In genomic region chr1:236523704-236524141, GRCh38 we compare ENCODE assay signal across 8 cellular contexts. TPM values are rescaled to one million over a fixed set of nuclear protein-coding genes. Genes with fewer than 3 reads are reported as not detected.
DNase-seq lines count a peak whose midpoint lies in the region; ATAC-seq and TF ChIP-seq lines count a peak whose summit lies in the region.

Gene LGALS8 (plus strand): TSS chr1:236523982. CDS start chr1:236526071, 2,089 bp downstream.

- DNase-seq in SIG-M5 treated with dmso at 0.1 percent for 504 hours (lab: John Stamatoyannopoulos, UW; ENCODE audit: unreplicated experiment) (peak; percentile 85), SIG-M5 (lab: John Stamatoyannopoulos, UW) (no peak), NCI-H460 (ENCODE audit: extremely low read depth, low read depth) (peak; percentile 76), dorsolateral prefrontal cortex (peak; percentile 75 to 94 (median 87)), lower leg skin (ENCODE audit: low spot score in 2 of 2) (peak; percentile 88 to 98)
- peak; percentile 93 to 94 for DNase-seq in activated CD4-positive, alpha-beta T cell treated with anti-CD3 and anti-CD28 coated beads, Interleukin-2, amount 50 U/mL, for 48 hours
- peak; percentile 85 to 86 for DNase-seq in stimulated activated CD4-positive, alpha-beta T cell treated with anti-CD3 and anti-CD28 coated beads, Interleukin-4, amount 100 ng/mL, for 4 hours

- no peaks in the 10 kb centered on the region for H3K27me3 ChIP-seq in dorsolateral prefrontal cortex

- H3K4me3 ChIP-seq in dorsolateral prefrontal cortex (peak within 1 kb of the TSS; percentile 66 to 100 (median 95)), lower leg skin (ENCODE audit: low read depth, poor library complexity, severe bottlenecking) (peak within 1 kb of the TSS; percentile 80)

- ATAC-seq in HG03060 (IDR thresholded peaks at IDR 0.05; ENCODE audit: low read depth, unreplicated experiment) = peak; percentile 14

- no peak for TF ChIP-seq POLR2A in lower leg skin (IDR thresholded peaks at IDR 0.05)

- WGBS in lower leg skin, 2 donors = 0 to 1% methylated on average over 28 to 35 of the region's 35 CpGs

- H3K27ac ChIP-seq in dorsolateral prefrontal cortex = peak within 1 kb of the TSS in 58 of 59 donors; percentile 30 to 93 (median 80)

- intact Hi-C loops in dorsolateral prefrontal cortex (cut with DNase I) (loop anchor here (5.0 to 10.0 kb wide), 4 partner anchors 79 to 1199 kb away; partner anchors contain the start of genes ARID4B (in 1 of the 2), ERO1B (in 1 of the 2), GGPS1 (in 1 of the 2) and GPR137B (in 1 of the 2)), lower leg skin (cut with DNase I; ENCODE audit: low total_unique reads) (no loop called here)

- peak in 13 of 56 donors; percentile 9 to 30 (median 22) for TF ChIP-seq CTCF in dorsolateral prefrontal cortex (IDR thresholded peaks at IDR 0.05 in 54 of 56, conservative IDR thresholded peaks at IDR 0.05 in 2 of 56; ENCODE audit: low read depth in 1 of 56, partially characterized antibody in 56 of 56)
- TF ChIP-seq CTCF in lower leg skin (IDR thresholded peaks at IDR 0.05) = no peak

RNA-seq across cellular contexts. Expression of gene LGALS8, which starts in this region (rescaled TPM):
- 216 and 226 TPM in 2 replicates for total RNA-seq in NCI-H460 (2014; rRNA removed; shearing (Covaris generic))
- polyA plus RNA-seq in NCI-H460 (2014; cell fraction: nucleus; rRNA removed) = 122 and 133 TPM in 2 replicates
- total RNA-seq in dorsolateral prefrontal cortex (10 to 100 TPM; 33.6 to 99.3 (median 70.0) TPM), lower leg skin (100 to 1,000 TPM in 1 of 4 donors, 10 to 100 TPM in 3; 80.2 to 138 (median 89.4) TPM)
